ENCODE assay signal across 29 cellular contexts in the genomic region with DNA sequence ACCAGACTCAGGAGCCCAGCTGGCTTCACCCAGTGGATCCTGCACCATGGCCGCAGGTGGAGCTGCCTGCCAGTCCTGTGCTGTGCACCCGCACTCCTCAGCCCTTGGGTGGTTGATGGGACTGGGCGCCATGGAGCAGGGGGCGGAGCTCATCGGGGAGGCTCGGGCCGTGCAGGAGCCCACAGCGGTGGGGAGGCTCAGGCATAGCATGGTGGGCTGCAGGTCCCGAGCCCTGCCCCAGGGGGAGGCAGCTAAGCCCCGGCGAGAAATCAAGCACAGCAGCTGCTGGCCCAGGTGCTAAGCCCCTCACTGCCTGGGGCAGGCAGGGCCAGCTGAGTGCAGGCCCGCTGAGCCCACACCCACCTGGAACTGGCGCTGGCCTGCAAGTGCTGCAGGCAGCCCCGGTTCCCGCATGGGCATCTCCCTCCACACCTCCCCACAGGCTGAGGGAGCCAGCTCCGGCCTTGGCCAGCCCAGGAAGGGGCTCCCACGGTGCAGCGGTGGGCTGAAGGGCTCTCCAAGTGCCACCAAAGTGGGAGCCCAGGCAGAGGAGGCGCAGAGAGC.
"Had no signal": no experiment of that assay in that cellular context is flagged by ENCODE, and none has a peak within 500 bp of the region (broad histone marks: within the 10 kb centered on the region; RNA-seq: fewer than 3 reads in every experiment).

No MANE protein-coding gene starts in this region.

- H3K4me1 ChIP-seq: colonic mucosa, esophagus muscularis mucosa, esophagus squamous epithelium, gastrocnemius medialis, gastroesophageal sphincter, heart left ventricle, heart right ventricle had no signal

- H3K4me1 Mint-ChIP-seq: endodermal cell had no signal

- FAIRE-seq: colon, endometrium, endothelial cell of umbilical vein, frontal cortex had no signal

- H3K4me3 Mint-ChIP-seq: dendritic cell treated with granulocyte-macrophage colony-stimulating factor and Interleukin-4, amounts not matched to agents 40 ng/mL and 50 ng/mL, for 4 days; effector memory CD8-positive, alpha-beta T cell; endodermal cell had no signal

- H3K27me3 Mint-ChIP-seq: dendritic cell treated with granulocyte-macrophage colony-stimulating factor and Interleukin-4, amounts not matched to agents 40 ng/mL and 50 ng/mL, for 4 days; effector memory CD8-positive, alpha-beta T cell had no signal

- H3K9me3 Mint-ChIP-seq: dendritic cell treated with granulocyte-macrophage colony-stimulating factor and Interleukin-4, amounts not matched to agents 40 ng/mL and 50 ng/mL, for 4 days; effector memory CD8-positive, alpha-beta T cell had no signal

- H3K9me3 ChIP-seq: colonic mucosa, esophagus muscularis mucosa, esophagus squamous epithelium, gastrocnemius medialis, gastroesophageal sphincter, heart left ventricle, heart right ventricle had no signal

- H3K4me3 ChIP-seq: colonic mucosa, coronary artery, dorsolateral prefrontal cortex, esophagus muscularis mucosa, esophagus squamous epithelium, gastrocnemius medialis, gastroesophageal sphincter, heart left ventricle, heart right ventricle had no signal

- DNase-seq: colonic mucosa; cortex of kidney; dermis blood vessel endothelial cell; dorsolateral prefrontal cortex; effector CD4-positive, alpha-beta T cell; effector CD8-positive, alpha-beta T cell; effector memory CD4-positive, alpha-beta T cell; effector memory CD8-positive, alpha-beta T cell; endodermal cell; erythroblast; esophagus squamous epithelium; foreskin fibroblast; foreskin keratinocyte; foreskin melanocyte; gastrocnemius medialis; glutamatergic neuron; head of caudate nucleus; heart left ventricle; heart right ventricle had no signal

- H3K27ac ChIP-seq: colonic mucosa, coronary artery, dorsolateral prefrontal cortex, epithelial cell of prostate, esophagus muscularis mucosa, esophagus squamous epithelium, foreskin keratinocyte, gastrocnemius medialis, gastroesophageal sphincter, heart left ventricle, heart right ventricle had no signal

- ATAC-seq: effector memory CD8-positive, alpha-beta T cell; esophagus mucosa; foreskin keratinocyte; gastrocnemius medialis; gastroesophageal sphincter; heart left ventricle; heart right ventricle had no signal

- H3K27ac Mint-ChIP-seq: dendritic cell treated with granulocyte-macrophage colony-stimulating factor and Interleukin-4, amounts not matched to agents 40 ng/mL and 50 ng/mL, for 4 days; effector memory CD8-positive, alpha-beta T cell; endodermal cell had no signal

- H3K36me3 ChIP-seq: colonic mucosa, esophagus muscularis mucosa, esophagus squamous epithelium, gastrocnemius medialis, gastroesophageal sphincter, heart left ventricle, heart right ventricle had no signal
